8 cellular contexts compared by ENCODE assay signal in genomic region chr1:32072622-32073386, GRCh38. TPM values are rescaled to one million over a fixed set of nuclear protein-coding genes. Genes with fewer than 3 reads are reported as not detected.
DNase-seq lines count a peak whose midpoint lies in the region; ATAC-seq and TF ChIP-seq lines count a peak whose summit lies in the region.

TSS of gene TMEM39B (plus strand) at chr1:32072939. CDS start at chr1:32073048, 109 bp downstream.

- H3K36me3 ChIP-seq in heart left ventricle = peaks cover 0 to 29% (median 22%) of the 10 kb centered on the region in 9 donors
- peaks cover 4 to 24% (median 20%) of the 10 kb centered on the region in 4 donors for H3K36me3 ChIP-seq in upper lobe of left lung

- H3K27ac ChIP-seq in adipose tissue (ENCODE audit: low read depth, low read length) (no peak within 1 kb of the TSS), heart left ventricle (peak within 1 kb of the TSS; percentile 79 to 98 (median 94)), upper lobe of left lung (peak within 1 kb of the TSS; percentile 81 to 95 (median 88))

- H3K9me3 ChIP-seq in heart left ventricle (no peaks in the 10 kb centered on the region), upper lobe of left lung (no peaks in the 10 kb centered on the region)

- peaks cover 0 to 52% (median 16%) of the 10 kb centered on the region in 12 donors for H3K4me1 ChIP-seq in heart left ventricle
- peaks cover 17 to 40% (median 20%) of the 10 kb centered on the region in 4 donors for H3K4me1 ChIP-seq in upper lobe of left lung

- TF ChIP-seq CTCF in GM13977 (IDR thresholded peaks at IDR 0.05; ENCODE audit: extremely low read depth, insufficient read depth, missing control alignments) (no peak), heart left ventricle (IDR thresholded peaks at IDR 0.05) (peak in 4 of 12 donors; percentile 4 to 30 (median 18)), upper lobe of left lung (IDR thresholded peaks at IDR 0.05) (peak in 3 of 6 experiments; percentile 21 to 52 (median 38))

- intact Hi-C loops in heart left ventricle (cut with DNase I) = loop anchor here in 2 of 10 donors (1.0 to 2.0 kb wide), 2 partner anchors 34 to 36 kb away; partner anchors contain the start of gene KPNA6 (in 1 of the 2)
- intact Hi-C loops in posterior cingulate gyrus (cut with DNase I) = loop anchor here (2.0 kb wide), 2 partner anchors 34 to 60 kb away; partner anchors contain the start of gene KHDRBS1

- TF ChIP-seq EP300 in upper lobe of left lung (IDR thresholded peaks at IDR 0.05) = peak in 1 of 4 donors; percentile 58

- in situ Hi-C loops in GM13977 (cut with MboI; ENCODE audit: low pct_unique_long_range_greater_than_20kb, low sequenced_read_pairs, unreplicated experiment) = loop anchor here (25.0 kb wide), 1 partner anchor 411 kb away; no protein-coding TSS in a partner anchor

- WGBS in adipose tissue, 3 donors = 0% methylated on average over 62 to 73 of the region's 73 CpGs
- WGBS in heart left ventricle, 4 donors = 0 to 1% (median 0%) methylated on average over 35 to 73 of the region's 73 CpGs
- 1 to 2% methylated on average over 19 to 50 of the region's 73 CpGs for WGBS in upper lobe of left lung, 2 donors

- H3K4me3 ChIP-seq in heart left ventricle = peak within 1 kb of the TSS; percentile 48 to 86 (median 79)
- H3K4me3 ChIP-seq in upper lobe of left lung = peak within 1 kb of the TSS; percentile 54 to 90 (median 75)

- no peaks in the 10 kb centered on the region for H3K27me3 ChIP-seq in heart left ventricle
- no peaks in the 10 kb centered on the region for H3K27me3 ChIP-seq in upper lobe of left lung

- peak; percentile 79 for ATAC-seq in HG02870 (IDR thresholded peaks at IDR 0.05; ENCODE audit: unreplicated experiment)
- peak; percentile 88 to 96 (median 96) for ATAC-seq in heart left ventricle
- peak; percentile 97 for ATAC-seq in upper lobe of left lung (ENCODE audit: low FRiP score in 2 of 2)

- DNase-seq in GM13977 (ENCODE audit: low spot score) (peak; percentile 97), NCI-H146 treated with DMSO at 0.1 percent for 48 hours (lab: John Stamatoyannopoulos, UW; ENCODE audit: unreplicated experiment) (peak; percentile 75), T-helper 1 cell (peak; percentile 87 to 98 (median 89)), heart left ventricle (peak; percentile 96 to 98 (median 97)), posterior cingulate gyrus (peak; percentile 84 to 99 (median 96)), upper lobe of left lung (peak; percentile 98 to 99)

- TF ChIP-seq POLR2A in heart left ventricle (IDR thresholded peaks at IDR 0.05) = peak in 1 of 2 donors; percentile 51
- TF ChIP-seq POLR2A in upper lobe of left lung (IDR thresholded peaks at IDR 0.05) = peak in 2 of 4 donors; percentile 30 to 74

RNA-seq across cellular contexts. Expression of gene TMEM39B, which starts in this region (rescaled TPM):
- polyA plus RNA-seq in adipose tissue = 10 to 100 TPM in 2 of 3 donors, 1 to 10 TPM in 1; 6.2 to 13.2 (median 10.1) TPM
- 10 to 100 TPM in 1 of 9 donors, 1 to 10 TPM in 8; 2.7 to 15.1 (median 6.3) TPM for total RNA-seq in heart left ventricle
- 1 to 10 TPM; 4.5 to 6.8 TPM for polyA plus RNA-seq in heart left ventricle
- 10 to 100 TPM in 3 of 6 donors, 1 to 10 TPM in 3; 5.0 to 22.1 (median 10.2) TPM for total RNA-seq in upper lobe of left lung
